8 cellular contexts compared by ENCODE assay signal in genomic region chr3:46976326-46977190, GRCh38. TPM values are rescaled to one million over a fixed set of nuclear protein-coding genes. Genes with fewer than 3 reads are reported as not detected.
DNase-seq lines count a peak whose midpoint lies in the region; ATAC-seq, FAIRE-seq and TF ChIP-seq lines count a peak whose summit lies in the region.

TSS of gene CCDC12 (minus strand) at chr3:46976745. CDS start at chr3:46976732, 13 bp downstream.

- DNase-seq in NCI-H1930 (lab: John Stamatoyannopoulos, UW) (peak; percentile 88), astrocyte (ENCODE audit: low read depth) (peak; percentile 99), hepatic stellate cell (ENCODE audit: low spot score) (peak; percentile 100), aorta (peak; percentile 96 to 97)
- DNase-seq in T-helper 2 cell treated with Interferon-gamma antibody and Interleukin-4, amounts not matched to agents 5 μg/mL and 100 μg/mL, for 36 hours (ENCODE audit: low spot score) = peak; percentile 96

- intact Hi-C loops in aorta (cut with DNase I) = loop anchor here (1.0 to 2.0 kb wide), 2 partner anchors 41 to 42 kb away; no protein-coding TSS in a partner anchor

- WGBS in aorta, 2 donors = 0% methylated on average over 63 to 64 of the region's 64 CpGs

- no peak for TF ChIP-seq CTCF in astrocyte (IDR thresholded peaks at IDR 0.05; ENCODE audit: insufficient read depth, low read depth, low read length)

- H3K36me3 ChIP-seq in astrocyte (ENCODE audit: insufficient read depth, low read length) (no peaks in the 10 kb centered on the region), rectal smooth muscle tissue (ENCODE audit: control insufficient read depth, insufficient read depth, low read length) (peaks cover 3% of the 10 kb centered on the region), aorta (ENCODE audit: control insufficient read depth in 1 of 2, insufficient read depth in 2 of 2, low read length in 1 of 2) (no peaks in the 10 kb centered on the region)

- H3K4me3 ChIP-seq in astrocyte (ENCODE audit: insufficient read depth, low read depth, low read length) (peak within 1 kb of the TSS; percentile 97), rectal smooth muscle tissue (ENCODE audit: low read length) (peak within 1 kb of the TSS; percentile 98), aorta (ENCODE audit: low read length in 2 of 2) (peak within 1 kb of the TSS; percentile 67 to 86)

- H3K9ac ChIP-seq in astrocyte (ENCODE audit: low read length) = peak within 1 kb of the TSS; percentile 98
- peak within 1 kb of the TSS; percentile 79 for H3K9ac ChIP-seq in rectal smooth muscle tissue (ENCODE audit: low read length)

- H3K27ac Mint-ChIP-seq in T-helper 2 cell treated with Interferon-gamma antibody and Interleukin-4, amounts not matched to agents 5 μg/mL and 100 μg/mL, for 36 hours = peak within 1 kb of the TSS; percentile 95
- peak within 1 kb of the TSS; percentile 100 for H3K27ac Mint-ChIP-seq in astrocyte (ENCODE audit: unreplicated experiment)

- H3K4me1 ChIP-seq in astrocyte (ENCODE audit: insufficient read depth, low read length) (peaks cover 20% of the 10 kb centered on the region), rectal smooth muscle tissue (ENCODE audit: control insufficient read depth, insufficient read depth, low read length) (no peaks in the 10 kb centered on the region), aorta (ENCODE audit: control insufficient read depth in 1 of 2, insufficient read depth in 2 of 2, low read length in 2 of 2) (peaks cover 1 to 5% of the 10 kb centered on the region in 2 donors)

- peaks cover 32% of the 10 kb centered on the region for H4K20me1 ChIP-seq in astrocyte (ENCODE audit: insufficient read depth, low read length)

- FAIRE-seq in astrocyte (lab: Jason Lieb, UNC) = no peak

- peaks cover 50% of the 10 kb centered on the region for H3K4me1 Mint-ChIP-seq in T-helper 2 cell treated with Interferon-gamma antibody and Interleukin-4, amounts not matched to agents 5 μg/mL and 100 μg/mL, for 36 hours (ENCODE audit: low read depth)
- H3K4me1 Mint-ChIP-seq in astrocyte (ENCODE audit: low read depth, unreplicated experiment) = peaks cover 15% of the 10 kb centered on the region

- peaks cover 48% of the 10 kb centered on the region for H3K79me2 ChIP-seq in astrocyte (ENCODE audit: insufficient read depth, low read length)

- H3K27me3 Mint-ChIP-seq in T-helper 2 cell treated with Interferon-gamma antibody and Interleukin-4, amounts not matched to agents 5 μg/mL and 100 μg/mL, for 36 hours (ENCODE audit: low read depth) = no peaks in the 10 kb centered on the region
- no peaks in the 10 kb centered on the region for H3K27me3 Mint-ChIP-seq in astrocyte (ENCODE audit: low read depth, unreplicated experiment)

- H3K36me3 Mint-ChIP-seq in T-helper 2 cell treated with Interferon-gamma antibody and Interleukin-4, amounts not matched to agents 5 μg/mL and 100 μg/mL, for 36 hours (ENCODE audit: low read depth) = peaks cover 30% of the 10 kb centered on the region
- peaks cover 2% of the 10 kb centered on the region for H3K36me3 Mint-ChIP-seq in astrocyte (ENCODE audit: low read depth, unreplicated experiment)

- peak within 1 kb of the TSS; percentile 94 for H3K4me3 Mint-ChIP-seq in T-helper 2 cell treated with Interferon-gamma antibody and Interleukin-4, amounts not matched to agents 5 μg/mL and 100 μg/mL, for 36 hours
- H3K4me3 Mint-ChIP-seq in astrocyte (ENCODE audit: unreplicated experiment) = peak within 1 kb of the TSS; percentile 99

- peak; percentile 61 for ATAC-seq in GM18498 (IDR thresholded peaks at IDR 0.05; ENCODE audit: unreplicated experiment)
- ATAC-seq in HG02943 (IDR thresholded peaks at IDR 0.05; ENCODE audit: low read depth, unreplicated experiment) = peak; percentile 67
- peak; percentile 96 for ATAC-seq in aorta (ENCODE audit: low FRiP score)

- peak within 1 kb of the TSS; percentile 81 for H3K4me2 ChIP-seq in astrocyte (ENCODE audit: low read length)

- no peaks in the 10 kb centered on the region for H3K27me3 ChIP-seq in astrocyte (ENCODE audit: insufficient read depth, low read length)
- H3K27me3 ChIP-seq in rectal smooth muscle tissue (ENCODE audit: control insufficient read depth, insufficient read depth, low read length) = no peaks in the 10 kb centered on the region
- no peaks in the 10 kb centered on the region for H3K27me3 ChIP-seq in aorta (ENCODE audit: control insufficient read depth in 1 of 2, insufficient read depth in 2 of 2, low read length in 1 of 2)

- H3K9me3 ChIP-seq in astrocyte (ENCODE audit: insufficient read depth, low read depth, low read length) = no peaks in the 10 kb centered on the region
- no peaks in the 10 kb centered on the region for H3K9me3 ChIP-seq in aorta (ENCODE audit: control insufficient read depth, low read length)

- H3K9me3 Mint-ChIP-seq in T-helper 2 cell treated with Interferon-gamma antibody and Interleukin-4, amounts not matched to agents 5 μg/mL and 100 μg/mL, for 36 hours = no peaks in the 10 kb centered on the region
- no peaks in the 10 kb centered on the region for H3K9me3 Mint-ChIP-seq in astrocyte (ENCODE audit: unreplicated experiment)

- H2AFZ ChIP-seq in astrocyte (ENCODE audit: low read depth, low read length) = peak within 1 kb of the TSS; percentile 96

- peak within 1 kb of the TSS; percentile 99 for H3K27ac ChIP-seq in astrocyte (ENCODE audit: low read depth, low read length)
- H3K27ac ChIP-seq in rectal smooth muscle tissue (ENCODE audit: low read depth, low read length) = peak within 1 kb of the TSS; percentile 92
- peak within 1 kb of the TSS in 1 of 2 donors; percentile 68 for H3K27ac ChIP-seq in aorta (ENCODE audit: low read depth in 1 of 2, low read length in 2 of 2)

RNA-seq across cellular contexts. Expression of gene CCDC12, which starts in this region (rescaled TPM):
- total RNA-seq in astrocyte (26.2 and 29.0 TPM in 2 replicates), aorta (10 to 100 TPM; 30.5 to 35.9 TPM)
- polyA plus RNA-seq in aorta = 10 to 100 TPM; 43.5 to 46.5 TPM
